Comparison of ENCODE assay signal across 19 cellular contexts in genomic region chr11:70247710-70248072, GRCh38. TPM values are rescaled to one million over a fixed set of nuclear protein-coding genes. Genes with fewer than 3 reads are reported as not detected.
DNase-seq lines count a peak whose midpoint lies in the region; ATAC-seq and TF ChIP-seq lines count a peak whose summit lies in the region.
"Had no signal": no experiment of that assay in that cellular context is flagged by ENCODE, and none has a peak within 500 bp of the region (broad histone marks: within the 10 kb centered on the region; RNA-seq: fewer than 3 reads in every experiment).

No MANE protein-coding gene starts in this region.

- H3K4me1 ChIP-seq in trophoblast cell (ENCODE audit: control insufficient read depth in 1 of 2, insufficient read depth in 2 of 2, low read length in 2 of 2) (peaks cover 17 to 18% of the 10 kb centered on the region in 2 experiments), aorta (ENCODE audit: control insufficient read depth in 1 of 2, insufficient read depth in 2 of 2, low read length in 2 of 2) (no peaks in the 10 kb centered on the region)
- H3K4me1 ChIP-seq: body of pancreas, lower lobe of right lung, Peyer's patch had no signal

- no CpG with 5 or more reads among the region's 4 CpGs for WGBS in trophoblast cell (ENCODE audit: extremely low coverage, insufficient coverage, insufficient read length)
- 49 to 52% methylated on average over 4 of the region's 4 CpGs for WGBS in aorta, 2 donors

- H2BK12ac ChIP-seq in trophoblast cell (ENCODE audit: low read length), result no peak overlapping the region

- intact Hi-C loops in aorta (cut with DNase I), result no loop called here

- H3K36me3 ChIP-seq in trophoblast cell (ENCODE audit: control insufficient read depth in 1 of 2, insufficient read depth in 2 of 2, low read length in 2 of 2), result no peaks in the 10 kb centered on the region
- H3K36me3 ChIP-seq in aorta (ENCODE audit: control insufficient read depth in 1 of 2, insufficient read depth in 2 of 2, low read length in 1 of 2), result no peaks in the 10 kb centered on the region
- H3K36me3 ChIP-seq: lower lobe of right lung, Peyer's patch, tibial artery had no signal

- H2AK5ac ChIP-seq in trophoblast cell (ENCODE audit: low read length), result no peak overlapping the region

- no peak overlapping the region for H3K4ac ChIP-seq in trophoblast cell (ENCODE audit: low read depth, low read length)

- H4K12ac ChIP-seq in trophoblast cell (ENCODE audit: low read depth, low read length), result no peak overlapping the region

- peak overlapping the region; percentile 18 for H3K14ac ChIP-seq in trophoblast cell (ENCODE audit: low read length)

- no peak overlapping the region for H4K8ac ChIP-seq in trophoblast cell (ENCODE audit: low read depth, low read length)

- H3K18ac ChIP-seq in trophoblast cell (ENCODE audit: low read length), result no peak overlapping the region

- no peak overlapping the region for H2BK5ac ChIP-seq in trophoblast cell (ENCODE audit: low read depth, low read length, poor library complexity)

- H3K27me3 ChIP-seq in trophoblast cell (ENCODE audit: insufficient read depth, low read length) (no peaks in the 10 kb centered on the region), aorta (ENCODE audit: control insufficient read depth in 1 of 2, insufficient read depth in 2 of 2, low read length in 1 of 2) (no peaks in the 10 kb centered on the region)
- H3K27me3 ChIP-seq: body of pancreas, Peyer's patch, tibial artery had no signal

- H3K79me2 ChIP-seq in trophoblast cell (ENCODE audit: control insufficient read depth, insufficient read depth, low read length, poor library complexity), result no peaks in the 10 kb centered on the region

- H3K9ac ChIP-seq in trophoblast cell (ENCODE audit: low read length), result no peak overlapping the region

- H3K4me2 ChIP-seq in trophoblast cell (ENCODE audit: low read length), result no peak overlapping the region

- H3K27ac ChIP-seq in trophoblast cell (ENCODE audit: low read depth, low read length) (no peak overlapping the region), aorta (ENCODE audit: low read depth in 1 of 2, low read length in 2 of 2) (no peak overlapping the region)
- H3K27ac ChIP-seq: body of pancreas, lower lobe of right lung, Peyer's patch, tibial artery had no signal

- H2BK120ac ChIP-seq in trophoblast cell (ENCODE audit: insufficient read depth, low read length, poor library complexity), result no peak overlapping the region

- no peak overlapping the region for H4K91ac ChIP-seq in trophoblast cell (ENCODE audit: low read depth, low read length)

- DNase-seq in G401 (ENCODE audit: low spot score) (peak; percentile 93), NCI-H446 treated with DMSO at 0.1 percent for 48 hours (lab: John Stamatoyannopoulos, UW) (peak; percentile 2), cerebellum (ENCODE audit: low spot score) (peak; percentile 82), trophoblast cell (no peak), aorta (no peak), COLO829 (ENCODE audit: low spot score) (no peak), GM10266 (ENCODE audit: extremely low spot score) (no peak)
- no peak for DNase-seq in activated CD4-positive, alpha-beta T cell treated with anti-CD3 and anti-CD28 coated beads, Interleukin-2, amount 50 U/mL, for 48 hours
- DNase-seq: activated CD4-positive, alpha-beta T cell treated with anti-CD3 and anti-CD28 coated beads for 48 hours; activated CD8-positive, alpha-beta memory T cell treated with anti-CD3 and anti-CD28 coated beads, Interleukin-2, amount 50 U/mL, for 48 hours; activated naive CD4-positive, alpha-beta T cell; DMS153; lower lobe of right lung; NCI-H2081; NCI-H524 treated with DMSO at 0.1 percent for 48 hours; Peyer's patch; tibial artery had no signal

- no peak for ATAC-seq in aorta (ENCODE audit: low FRiP score)
- ATAC-seq: body of pancreas; naive thymus-derived CD8-positive, alpha-beta T cell had no signal

- peaks cover 3% of the 10 kb centered on the region for H3K79me1 ChIP-seq in trophoblast cell (ENCODE audit: low read length)

- no peak overlapping the region for H3K23ac ChIP-seq in trophoblast cell (ENCODE audit: low read length)

- no peak for TF ChIP-seq CTCF in GM10266 (IDR thresholded peaks at IDR 0.05; ENCODE audit: control insufficient read depth, insufficient read depth, low read depth, missing control alignments)

- H3K4me3 ChIP-seq in trophoblast cell (ENCODE audit: low read depth, low read length) (no peak overlapping the region), aorta (ENCODE audit: low read length in 2 of 2) (no peak overlapping the region)
- H3K4me3 ChIP-seq: body of pancreas, lower lobe of right lung, Peyer's patch, tibial artery had no signal

- H2AFZ ChIP-seq in trophoblast cell (ENCODE audit: insufficient read depth, low read length, poor library complexity), result no peak overlapping the region

- no peaks in the 10 kb centered on the region for H3K9me3 ChIP-seq in trophoblast cell (ENCODE audit: insufficient read depth, low read depth, low read length)
- H3K9me3 ChIP-seq in aorta (ENCODE audit: control insufficient read depth, low read length), result no peaks in the 10 kb centered on the region
- H3K9me3 ChIP-seq: body of pancreas, lower lobe of right lung, Peyer's patch, tibial artery had no signal

- in situ Hi-C loops in G401 (cut with HindIII; ENCODE audit: low sequenced_read_pairs), result no loop called here

RNA-seq across cellular contexts. Expression of gene PPFIA1, which starts 22.8 kb away (rescaled TPM):
- total RNA-seq in G401 (2014; rRNA removed; shearing (Covaris generic)), result 29.7 and 45.9 TPM in 2 replicates
- total RNA-seq in cerebellum, result 45.7 TPM
- polyA plus RNA-seq in trophoblast cell (2013), result 73.0 TPM in 2 replicates
- 10 to 100 TPM; 73.4 to 74.7 TPM for total RNA-seq in aorta
- 10 to 100 TPM; 19.0 to 24.7 TPM for polyA plus RNA-seq in aorta

RNA-seq across cellular contexts. Expression of gene FADD, which starts 44.6 kb away (rescaled TPM):
- total RNA-seq in G401 (2014; rRNA removed; shearing (Covaris generic)), result 65.3 and 69.2 TPM in 2 replicates
- total RNA-seq in cerebellum (11.2 TPM), aorta (10 to 100 TPM; 17.2 to 17.8 TPM)
- polyA plus RNA-seq in trophoblast cell (2013), result 20.0 and 20.1 TPM in 2 replicates
- polyA plus RNA-seq in aorta, result 10 to 100 TPM; 10.7 to 12.3 TPM

Comparison
In these comparisons a context has a peak if more than half of its experiments do, and no peak if none do; other contexts are left out.
1. DNase-seq: peak in G401 (single experiment), NCI-H446 treated with DMSO at 0.1 percent for 48 hours (single experiment) and cerebellum (single experiment); none in trophoblast cell (0 of 2), activated CD4-positive, alpha-beta T cell treated with anti-CD3 and anti-CD28 coated beads, Interleukin-2, amount 50 U/mL, for 48 hours (0 of 2), aorta (0 of 2), COLO829 (single experiment) and GM10266 (single experiment).